ENCODE assay signal across 1 cellular context in the genomic region with DNA sequence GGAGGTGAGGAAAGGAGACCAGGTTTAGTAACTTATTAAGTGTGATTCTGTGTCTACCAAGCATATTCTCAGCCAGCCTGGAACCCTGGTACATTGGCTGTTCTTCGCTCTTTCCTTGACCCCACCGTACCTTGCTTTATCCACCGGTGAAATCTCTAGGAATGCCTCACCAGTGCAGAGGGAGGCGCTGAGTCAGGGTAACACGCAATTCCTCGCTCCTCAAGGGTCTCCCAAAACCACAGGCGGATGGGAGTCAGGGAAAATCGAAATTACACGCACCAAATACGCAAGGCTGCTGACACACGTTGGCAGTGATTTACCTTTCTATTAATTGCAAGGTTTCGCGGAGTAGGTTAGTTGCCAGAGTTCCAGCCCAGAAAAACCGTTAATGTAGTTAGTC.
TF ChIP-seq lines count a peak whose summit lies in the region.

No MANE protein-coding gene starts in this region.

TF ChIP-seq in HepG2, 621 proteins besides CTCF, POLR2A, EP300 and RAD21:
- TF ChIP-seq MTA3 (CRISPR knock-in tag; IDR thresholded peaks at IDR 0.05) (no peak), JUND (CRISPR knock-in tag; IDR thresholded peaks at IDR 0.05) (0 out of 2 replicates have a peak, but pooled peaks have one; percentile 16)
